8 cellular contexts compared by ENCODE assay signal in the genomic region with DNA sequence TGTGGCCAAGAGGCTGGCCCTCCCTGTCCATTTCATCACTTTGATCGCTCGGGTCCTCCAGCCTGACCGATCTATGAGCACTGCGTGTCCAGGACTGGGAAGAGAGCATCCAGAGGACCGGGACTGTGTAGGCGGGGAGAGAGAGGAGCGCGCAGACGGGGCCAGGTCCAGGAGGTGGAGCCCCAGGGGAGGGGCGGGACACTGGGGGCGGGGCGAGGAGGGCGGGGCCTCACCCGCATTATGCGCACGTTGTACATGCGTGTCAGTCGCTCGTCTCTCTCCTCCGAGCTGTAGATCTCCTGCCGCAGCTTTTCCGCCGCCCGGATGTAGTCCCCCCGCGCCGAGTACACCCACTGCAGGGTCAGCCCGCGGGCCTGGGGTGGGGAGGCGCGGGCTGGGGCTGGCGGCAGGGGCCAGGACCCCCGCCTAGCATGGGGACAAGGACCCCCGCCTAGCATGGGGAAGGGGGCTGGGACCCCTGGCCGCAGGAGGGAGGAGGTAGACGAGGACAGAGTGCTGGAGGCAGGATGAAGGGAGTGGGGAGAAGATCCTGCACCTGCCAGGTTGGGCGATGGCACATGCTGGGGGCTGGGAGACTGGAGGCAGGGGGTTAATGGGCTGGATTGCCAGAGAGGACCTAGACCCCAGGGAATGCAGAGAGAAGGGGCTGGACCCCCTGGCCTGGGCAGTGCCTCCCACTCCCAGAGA. TPM values are rescaled to one million over a fixed set of nuclear protein-coding genes. Genes with fewer than 3 reads are reported as not detected.
DNase-seq lines count a peak whose midpoint lies in the region; ATAC-seq and TF ChIP-seq lines count a peak whose summit lies in the region.

No MANE protein-coding gene starts in this region.

- H3K79me2 ChIP-seq in parathyroid adenoma, result no peaks in the 10 kb centered on the region

- TF ChIP-seq POLR2A in gastroesophageal sphincter (IDR thresholded peaks at IDR 0.05), result no peak

- ATAC-seq in GM21447 (IDR thresholded peaks at IDR 0.05; ENCODE audit: unreplicated experiment), result peak; percentile 75
- ATAC-seq in gastroesophageal sphincter, result peak; percentile 95

- H3K4me1 ChIP-seq in SJSA1 (replicated peaks), result peaks cover 9% of the 10 kb centered on the region; the same call in 1 of the 2 replicates
- peaks cover 0 to 12% (median 0%) of the 10 kb centered on the region in 3 donors for H3K4me1 ChIP-seq in gastroesophageal sphincter
- H3K4me1 ChIP-seq in parathyroid adenoma, result no peaks in the 10 kb centered on the region
- H3K4me1 ChIP-seq in tibial artery, result peaks cover 0 to 11% (median 9%) of the 10 kb centered on the region in 4 donors

- no peak for TF ChIP-seq EP300 in gastroesophageal sphincter (IDR thresholded peaks at IDR 0.05)

- WGBS in gastroesophageal sphincter (ENCODE audit: low coverage in 1 of 2), 2 donors, result 33 to 40% methylated on average over 1 to 3 of the region's 37 CpGs

- peak overlapping the region; percentile 61 for H2AFZ ChIP-seq in parathyroid adenoma

- H3K4me2 ChIP-seq in parathyroid adenoma (ENCODE audit: low read length), result peak overlapping the region; percentile 70

- H3K27ac ChIP-seq in KOPT-K1 (ENCODE audit: low read depth, low read length, poor library complexity, severe bottlenecking), result peak overlapping the region; percentile 65
- H3K27ac ChIP-seq in SJSA1, result no peak overlapping the region
- peak overlapping the region in 1 of 4 donors; percentile 50 for H3K27ac ChIP-seq in gastroesophageal sphincter
- H3K27ac ChIP-seq in parathyroid adenoma, result no peak overlapping the region
- peak overlapping the region in 1 of 2 donors; percentile 9 for H3K27ac ChIP-seq in tibial artery

- peaks cover 4 to 29% (median 24%) of the 10 kb centered on the region in 3 donors for H3K27me3 Mint-ChIP-seq in CD14-positive monocyte (ENCODE audit: low read depth in 3 of 3)

- no peak overlapping the region for H3K9ac ChIP-seq in parathyroid adenoma

- TF ChIP-seq CTCF in CD14-positive monocyte (IDR thresholded peaks at IDR 0.05), result no peak
- TF ChIP-seq CTCF in gastroesophageal sphincter (IDR thresholded peaks at IDR 0.05), result no peak
- TF ChIP-seq CTCF in parathyroid adenoma (IDR thresholded peaks at IDR 0.05), result no peak
- no peak for TF ChIP-seq CTCF in tibial artery (IDR thresholded peaks at IDR 0.05)

- H3K9me3 ChIP-seq in KOPT-K1 (ENCODE audit: insufficient read depth, low read length, poor library complexity, severe bottlenecking), result no peaks in the 10 kb centered on the region
- 0 out of 2 replicates have a peak, but pooled peaks cover 5% of the 10 kb centered on the region for H3K9me3 ChIP-seq in SJSA1 (replicated peaks)
- H3K9me3 ChIP-seq in gastroesophageal sphincter, result no peaks in the 10 kb centered on the region
- H3K9me3 ChIP-seq in parathyroid adenoma (ENCODE audit: control insufficient read depth, low read length), result no peaks in the 10 kb centered on the region
- no peaks in the 10 kb centered on the region for H3K9me3 ChIP-seq in tibial artery

- H3K4me1 Mint-ChIP-seq in CD14-positive monocyte, result peaks cover 13% of the 10 kb centered on the region

- peaks cover 0 to 2% of the 10 kb centered on the region in 2 donors for H3K36me3 Mint-ChIP-seq in CD14-positive monocyte

- no peak overlapping the region for H3K27ac Mint-ChIP-seq in CD14-positive monocyte

- H3K36me3 ChIP-seq in KOPT-K1 (ENCODE audit: insufficient read depth, low read length) (no peaks in the 10 kb centered on the region), SJSA1 (no peaks in the 10 kb centered on the region), gastroesophageal sphincter (peaks cover 0 to 4% of the 10 kb centered on the region in 2 donors), parathyroid adenoma (ENCODE audit: control insufficient read depth, insufficient read depth, low read length) (no peaks in the 10 kb centered on the region), tibial artery (peaks cover 0 to under 1% (median 0%) of the 10 kb centered on the region in 3 donors)

- DNase-seq in CD14-positive monocyte (ENCODE audit: low spot score) (peak; percentile 63), SJSA1 (ENCODE audit: low read depth in 1 of 2, low spot score in 2 of 2) (peak; percentile 28 to 83), tibial artery (peak; percentile 72 to 89)
- peak; percentile 86 for DNase-seq in activated naive CD4-positive, alpha-beta T cell treated with Interleukin-2 at 50 U/mL for 16 hours

- H3K4me3 Mint-ChIP-seq in CD14-positive monocyte, result peak overlapping the region; percentile 64 to 82

- H3K4me3 ChIP-seq in SJSA1 (peak overlapping the region; percentile 21), gastroesophageal sphincter (peak overlapping the region in 1 of 2 donors; percentile 44), parathyroid adenoma (ENCODE audit: low read depth, low read length) (peak overlapping the region; percentile 33), tibial artery (peak overlapping the region; percentile 28 to 43)

- H3K9me3 Mint-ChIP-seq in CD14-positive monocyte, result peaks cover 0 to 4% (median 0%) of the 10 kb centered on the region in 7 donors

- H3K27me3 ChIP-seq in SJSA1 (replicated peaks) (peaks cover under 1% of the 10 kb centered on the region), gastroesophageal sphincter (peaks cover 25% of the 10 kb centered on the region), parathyroid adenoma (ENCODE audit: control insufficient read depth, insufficient read depth, low read length) (no peaks in the 10 kb centered on the region), tibial artery (peaks cover 0 to 17% of the 10 kb centered on the region in 2 donors)

- intact Hi-C loops in CD14-positive monocyte (cut with micrococcal nuclease), result no loop called here
- intact Hi-C loops in tibial artery (cut with DNase I; ENCODE audit: low total_unique reads), result no loop called here

RNA-seq across cellular contexts. Expression of gene MOSPD3, which starts 14.3 kb away (rescaled TPM):
- polyA plus RNA-seq in CD14-positive monocyte, result 10 to 100 TPM; 12.7 to 13.3 TPM
- total RNA-seq in SJSA1 (2014; rRNA removed; shearing (Covaris generic)), result 10.9 and 11.0 TPM in 2 replicates
- total RNA-seq in gastroesophageal sphincter, result 10 to 100 TPM in 3 of 4 donors, 1 to 10 TPM in 1; 6.2 to 13.4 (median 11.6) TPM

RNA-seq across cellular contexts. Expression of gene TFR2, which starts 14.7 kb away (rescaled TPM):
- polyA plus RNA-seq in CD14-positive monocyte, result under 1 TPM in 1 of 2 donors, not detected in 1; 0.79 TPM
- not detected in 2 replicates for total RNA-seq in SJSA1 (2014; rRNA removed; shearing (Covaris generic))
- total RNA-seq in gastroesophageal sphincter, result 1 to 10 TPM in 1 of 4 donors, not detected in 3; 1.6 TPM

RNA-seq across cellular contexts. Expression of gene PCOLCE, which starts 24.5 kb away (rescaled TPM):
- polyA plus RNA-seq in CD14-positive monocyte, result under 1 TPM; 0.18 to 0.58 TPM
- total RNA-seq in SJSA1 (2014; rRNA removed; shearing (Covaris generic)), result 73.1 and 75.6 TPM in 2 replicates
- total RNA-seq in gastroesophageal sphincter, result 10 to 100 TPM in 3 of 4 donors, 1 to 10 TPM in 1; 6.8 to 42.5 (median 16.6) TPM

RNA-seq across cellular contexts. Expression of gene ACTL6B, which starts 29.6 kb away (rescaled TPM):
- polyA plus RNA-seq in CD14-positive monocyte, result not detected
- total RNA-seq in SJSA1 (2014; rRNA removed; shearing (Covaris generic)), result not detected in 2 replicates
- 1 to 10 TPM in 1 of 4 donors, not detected in 3; 2.2 TPM for total RNA-seq in gastroesophageal sphincter

RNA-seq across cellular contexts. Expression of gene FBXO24, which starts 40.6 kb away (rescaled TPM):
- under 1 TPM; 0.42 to 0.69 TPM for polyA plus RNA-seq in CD14-positive monocyte
- 0.13 TPM in 1 of 2 replicates, not detected in the other for total RNA-seq in SJSA1 (2014; rRNA removed; shearing (Covaris generic))
- total RNA-seq in gastroesophageal sphincter, result 1 to 10 TPM in 2 of 4 donors, not detected in 2; 1.8 to 1.9 TPM
